24 cellular contexts compared by ENCODE assay signal in the genomic region with DNA sequence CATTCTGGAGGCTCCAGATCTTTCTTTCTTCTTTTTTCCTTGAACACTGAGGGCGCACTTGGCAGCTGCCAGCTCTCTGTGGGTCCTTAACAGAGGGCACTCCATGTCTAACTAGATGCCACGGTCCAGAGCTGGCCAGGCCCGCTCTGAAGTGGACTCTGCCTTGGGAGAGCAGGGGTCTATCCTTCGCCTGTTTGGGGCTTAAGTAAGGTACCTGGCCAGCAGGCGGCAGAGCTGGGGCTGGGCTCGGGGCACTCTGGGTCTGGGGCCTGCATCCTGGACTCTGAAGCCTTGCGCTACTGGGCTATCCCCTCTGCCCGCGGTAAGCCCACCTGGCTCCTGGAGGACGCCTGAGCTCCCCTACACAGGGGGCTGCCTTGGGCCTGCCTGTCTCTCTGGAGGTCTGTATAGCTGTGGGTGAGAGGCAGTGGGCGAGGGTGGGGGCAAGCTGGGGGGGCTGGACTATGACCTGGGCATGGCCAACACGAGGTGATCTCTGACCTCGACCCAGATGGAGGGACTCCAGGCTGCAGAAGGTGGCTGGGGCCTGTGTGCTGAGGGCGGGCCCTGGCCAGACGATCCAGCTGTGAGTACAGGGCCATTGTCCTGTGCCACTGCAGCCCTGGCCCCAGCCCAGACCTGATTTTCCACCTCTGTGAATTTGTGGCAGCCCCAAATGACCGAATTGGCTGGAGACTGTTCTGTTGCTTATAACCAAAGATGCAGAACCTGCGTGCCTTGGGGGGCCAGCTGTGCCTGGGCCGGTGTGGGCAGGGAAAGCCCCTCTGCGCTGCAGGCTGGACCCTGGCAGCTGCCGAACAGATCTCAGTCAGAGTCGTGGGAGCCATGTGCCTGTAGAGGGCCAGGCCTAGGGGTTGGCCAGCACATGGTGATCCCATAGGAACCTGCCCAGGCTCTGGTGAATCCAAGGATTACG. TPM values are rescaled to one million over a fixed set of nuclear protein-coding genes. Genes with fewer than 3 reads are reported as not detected.
A peak's percentile ranks its signal among the peaks of the same experiment; 100 is the strongest.
DNase-seq lines count a peak whose midpoint lies in the region; ATAC-seq, FAIRE-seq and TF ChIP-seq lines count a peak whose summit lies in the region.
"Had no signal": no experiment of that assay in that cellular context is flagged by ENCODE, and none has a peak within 500 bp of the region (broad histone marks: within the 10 kb centered on the region; RNA-seq: fewer than 3 reads in every experiment).

No MANE protein-coding gene starts in this region.

- H3K4ac ChIP-seq in IMR-90 (ENCODE audit: low read depth, low read length) = no peak overlapping the region

- in situ Hi-C loops in IMR-90 (cut with MboI; ENCODE audit: low sequenced_read_pairs) = no loop called here

- H4K5ac ChIP-seq in IMR-90 (ENCODE audit: low read depth, low read length) = no peak overlapping the region

- peaks cover 11% of the 10 kb centered on the region; the same call in 1 of the 2 replicates for H4K20me1 ChIP-seq in IMR-90 (ENCODE audit: insufficient read depth, low read length)

- H3K36me3 Mint-ChIP-seq in effector memory CD8-positive, alpha-beta T cell (ENCODE audit: insufficient read depth) = no peaks in the 10 kb centered on the region
- H3K36me3 Mint-ChIP-seq: CD8-positive, alpha-beta T cell had no signal

- H3K4me1 ChIP-seq in IMR-90 (ENCODE audit: control insufficient read depth, insufficient read depth, low read length) = peaks cover 12% of the 10 kb centered on the region
- H3K4me1 ChIP-seq in liver (ENCODE audit: control insufficient read depth in 4 of 4, insufficient read depth in 4 of 4, low read length in 3 of 4) = peaks cover 48 to 97% (median 83%) of the 10 kb centered on the region in 4 donors
- H3K4me1 ChIP-seq in spleen = peaks cover 8 to 36% (median 25%) of the 10 kb centered on the region in 6 donors

- no peak overlapping the region for H3K56ac ChIP-seq in IMR-90 (ENCODE audit: extremely low read depth, insufficient read depth, low read length)

- intact Hi-C loops in IMR-90 (cut with micrococcal nuclease) (no loop called here), spleen (cut with DNase I; ENCODE audit: low total_unique reads) (no loop called here)

- TF ChIP-seq CTCF in IMR-90 (conservative IDR thresholded peaks at IDR 0.05; ENCODE audit: low read depth, low read length) = no peak
- peak; percentile 4 for TF ChIP-seq CTCF in liver (IDR thresholded peaks at IDR 0.05; ENCODE audit: low read depth, low read length, missing input control)
- TF ChIP-seq CTCF in spleen (IDR thresholded peaks at IDR 0.05 in 8 of 11, conservative IDR thresholded peaks at IDR 0.05 in 3 of 11) = no peak

- H2BK15ac ChIP-seq in IMR-90 (ENCODE audit: low read depth, low read length) = no peak overlapping the region

- H3K4me3 Mint-ChIP-seq in effector memory CD8-positive, alpha-beta T cell = no peak overlapping the region
- H3K4me3 Mint-ChIP-seq: activated CD4-positive, alpha-beta memory T cell treated with anti-CD3 and anti-CD28 coated beads, Interleukin-2, amount 10 ng/mL, durations not matched to agents 7 days and 5 days; activated naive CD8-positive, alpha-beta T cell treated with anti-CD3 and anti-CD28 coated beads, Interleukin-2, amount 50 U/mL, for 24 hours; CD8-positive, alpha-beta T cell; stimulated activated naive CD8-positive, alpha-beta T cell treated with anti-CD3 and anti-CD28 coated beads, Interleukin-15, amount 100 ng/mL, for 72 hours; T-cell had no signal

- peaks cover 3% of the 10 kb centered on the region; the same call in 1 of the 2 replicates for H3K9me1 ChIP-seq in IMR-90 (ENCODE audit: insufficient read depth, low read length)

- no peak for ATAC-seq in IMR-90 (ENCODE audit: low read depth)
- no peak for ATAC-seq in effector memory CD8-positive, alpha-beta T cell (replicated peaks)
- ATAC-seq: activated CD4-positive, CD25-positive, alpha-beta regulatory T cell treated with anti-CD3 and anti-CD28 coated beads, Interleukin-2, amount 50 U/mL, for 24 hours; activated naive CD8-positive, alpha-beta T cell treated with anti-CD3 and anti-CD28 coated beads, Interleukin-2, amount 50 U/mL, for 24 hours; CD8-positive, alpha-beta T cell; HCT116; stimulated activated naive CD8-positive, alpha-beta T cell treated with anti-CD3 and anti-CD28 coated beads, Interleukin-15, amount 100 ng/mL, for 72 hours; T-cell had no signal

- no peak overlapping the region for H3K18ac ChIP-seq in IMR-90 (ENCODE audit: low read depth, low read length)

- TF ChIP-seq RAD21 in IMR-90 (IDR thresholded peaks at IDR 0.05; ENCODE audit: low read length) (no peak), liver (IDR thresholded peaks at IDR 0.05) (peak; percentile 28 to 44)

- peak; percentile 6 for DNase-seq in activated CD8-positive, alpha-beta memory T cell treated with anti-CD3 and anti-CD28 coated beads, Interleukin-2, amount 50 U/mL, for 4 hours
- DNase-seq in activated CD8-positive, alpha-beta memory T cell treated with anti-CD3 and anti-CD28 coated beads for 24 hours = no peak
- DNase-seq in IMR-90 = no peak
- DNase-seq in spleen = peak; percentile 54
- no peak for DNase-seq in effector memory CD8-positive, alpha-beta T cell
- no peak for DNase-seq in AML-193 (lab: John Stamatoyannopoulos, UW)
- no peak for DNase-seq in urothelium cell line (ENCODE audit: low spot score)
- DNase-seq: activated CD4-positive, alpha-beta memory T cell treated with anti-CD3 and anti-CD28 coated beads, Interleukin-2, amount 10 ng/mL, durations not matched to agents 7 days and 5 days; activated naive CD8-positive, alpha-beta T cell treated with anti-CD3 and anti-CD28 coated beads, Interleukin-2, amount 50 U/mL, for 24 hours; CD8-positive, alpha-beta T cell; DMS153; KBM-7; NCI-H1436; NCI-H2081 treated with DMSO at 0.1 percent for 48 hours; NCI-H226; NCI-H69; stimulated activated naive CD8-positive, alpha-beta T cell treated with anti-CD3 and anti-CD28 coated beads, Interleukin-15, amount 100 ng/mL, for 72 hours had no signal

- no peak overlapping the region for H4K91ac ChIP-seq in IMR-90 (ENCODE audit: insufficient read depth, low read depth, low read length)

- no peak overlapping the region for H2BK5ac ChIP-seq in IMR-90 (ENCODE audit: low read depth, low read length, poor library complexity, severe bottlenecking)

- no peak overlapping the region for H3K4me2 ChIP-seq in IMR-90 (ENCODE audit: low read depth, low read length)

- dilution Hi-C loops in IMR-90 (cut with HindIII; ENCODE audit: low sequenced_read_pairs, unreplicated experiment) = no loop called here

- peak overlapping the region in 1 of 2 donors; percentile 49 for H3K27ac Mint-ChIP-seq in effector memory CD8-positive, alpha-beta T cell
- H3K27ac Mint-ChIP-seq: activated CD4-positive, alpha-beta memory T cell treated with anti-CD3 and anti-CD28 coated beads, Interleukin-2, amount 10 ng/mL, durations not matched to agents 7 days and 5 days; activated naive CD8-positive, alpha-beta T cell treated with anti-CD3 and anti-CD28 coated beads, Interleukin-2, amount 50 U/mL, for 24 hours; activated T-helper 2 cell treated with anti-CD3 and anti-CD28 coated beads, Interferon-gamma antibody, Interleukin-2, Interleukin-4, amounts not matched to agents 10 μg/mL and 5 μg/mL and 100 μg/mL, durations not matched to agents 14 hours and 24 hours and 36 hours; CD8-positive, alpha-beta T cell; T-cell had no signal

- H3K9me3 Mint-ChIP-seq in effector memory CD8-positive, alpha-beta T cell = no peaks in the 10 kb centered on the region
- H3K9me3 Mint-ChIP-seq: activated CD4-positive, alpha-beta memory T cell treated with anti-CD3 and anti-CD28 coated beads, Interleukin-2, amount 10 ng/mL, durations not matched to agents 7 days and 5 days; activated naive CD8-positive, alpha-beta T cell treated with anti-CD3 and anti-CD28 coated beads, Interleukin-2, amount 50 U/mL, for 24 hours; activated T-helper 2 cell treated with anti-CD3 and anti-CD28 coated beads, Interferon-gamma antibody, Interleukin-2, Interleukin-4, amounts not matched to agents 10 μg/mL and 5 μg/mL and 100 μg/mL, durations not matched to agents 14 hours and 24 hours and 36 hours; CD8-positive, alpha-beta T cell; stimulated activated naive CD8-positive, alpha-beta T cell treated with anti-CD3 and anti-CD28 coated beads, Interleukin-15, amount 100 ng/mL, for 72 hours; T-cell had no signal

- FAIRE-seq in urothelium cell line (lab: Jason Lieb, UNC) = no peak
- FAIRE-seq: A204.1, endothelial cell of umbilical vein had no signal

- peak overlapping the region; percentile 9 for H2AK9ac ChIP-seq in IMR-90 (replicated peaks; ENCODE audit: low read depth, low read length, poor library complexity)

- H2AK5ac ChIP-seq in IMR-90 (ENCODE audit: low read depth, low read length) = no peak overlapping the region

- H3K14ac ChIP-seq in IMR-90 (replicated peaks; ENCODE audit: low read depth, low read length) = no peak overlapping the region

- H3K27ac ChIP-seq in IMR-90 (ENCODE audit: insufficient read depth, low read length) (no peak overlapping the region), liver (ENCODE audit: low read depth in 1 of 2, low read length in 2 of 2) (peak overlapping the region; percentile 92 to 98), spleen (no peak overlapping the region)

- H3K27me3 ChIP-seq in IMR-90 (ENCODE audit: control insufficient read depth, insufficient read depth, low read length) (no peaks in the 10 kb centered on the region), liver (ENCODE audit: control insufficient read depth in 4 of 4, insufficient read depth in 4 of 4, low read length in 3 of 4) (no peaks in the 10 kb centered on the region), spleen (replicated peaks in 1 of 7) (no peaks in the 10 kb centered on the region)

- POLR2A ChIA-PET in IMR-90 (lab: Charles Lee; ENCODE audit: unreplicated experiment) = no interaction called here

- CTCF ChIA-PET in IMR-90 (lab: Yijun Ruan, JAX) = no interaction called here

- H2BK120ac ChIP-seq in IMR-90 (ENCODE audit: low read depth, low read length) = no peak overlapping the region

- no peak overlapping the region for H3K23ac ChIP-seq in IMR-90 (ENCODE audit: low read depth, low read length)

- no peaks in the 10 kb centered on the region for H3K27me3 Mint-ChIP-seq in effector memory CD8-positive, alpha-beta T cell
- H3K27me3 Mint-ChIP-seq: activated CD4-positive, alpha-beta memory T cell treated with anti-CD3 and anti-CD28 coated beads, Interleukin-2, amount 10 ng/mL, durations not matched to agents 7 days and 5 days; activated naive CD8-positive, alpha-beta T cell treated with anti-CD3 and anti-CD28 coated beads, Interleukin-2, amount 50 U/mL, for 24 hours; stimulated activated naive CD8-positive, alpha-beta T cell treated with anti-CD3 and anti-CD28 coated beads, Interleukin-15, amount 100 ng/mL, for 72 hours; T-cell had no signal

- H4K8ac ChIP-seq in IMR-90 (ENCODE audit: low read depth in 2 of 2, low read length in 2 of 2) = no peak overlapping the region

- no peaks in the 10 kb centered on the region for H3K9me3 ChIP-seq in IMR-90 (ENCODE audit: control insufficient read depth, insufficient read depth, low read length)
- H3K9me3 ChIP-seq in liver (ENCODE audit: control insufficient read depth in 4 of 4, low read length in 3 of 4) = no peaks in the 10 kb centered on the region
- H3K9me3 ChIP-seq in spleen = no peaks in the 10 kb centered on the region

- H2BK20ac ChIP-seq in IMR-90 (ENCODE audit: low read depth, low read length) = no peak overlapping the region

- WGBS in IMR-90 (ENCODE audit: extremely low coverage in 2 of 2, insufficient read length in 1 of 2), 2 experiments = 81% methylated on average over 12 of the region's 22 CpGs; no CpG with 5 or more reads in 1 of the 2 experiments
- WGBS in liver = 53% methylated on average over 22 of the region's 22 CpGs
- WGBS in spleen, 5 donors = 86 to 97% (median 90%) methylated on average over 9 to 22 of the region's 22 CpGs

- TF ChIP-seq POLR2A in IMR-90 (IDR thresholded peaks at IDR 0.05; ENCODE audit: low read depth, low read length) = no peak
- TF ChIP-seq POLR2A in spleen (IDR thresholded peaks at IDR 0.05) = no peak

- H3K36me3 ChIP-seq in IMR-90 (ENCODE audit: control insufficient read depth, insufficient read depth, low read length) = no peaks in the 10 kb centered on the region
- no peaks in the 10 kb centered on the region for H3K36me3 ChIP-seq in liver (ENCODE audit: control insufficient read depth in 4 of 4, insufficient read depth in 3 of 4, low read depth in 1 of 4, low read length in 3 of 4)
- peaks cover 0 to 25% (median 0%) of the 10 kb centered on the region in 6 donors for H3K36me3 ChIP-seq in spleen

- H3K4me1 Mint-ChIP-seq in effector memory CD8-positive, alpha-beta T cell (ENCODE audit: low read depth in 2 of 2) = peaks cover 3 to 6% of the 10 kb centered on the region in 2 donors
- H3K4me1 Mint-ChIP-seq: activated CD4-positive, alpha-beta memory T cell treated with anti-CD3 and anti-CD28 coated beads, Interleukin-2, amount 10 ng/mL, durations not matched to agents 7 days and 5 days; activated naive CD8-positive, alpha-beta T cell treated with anti-CD3 and anti-CD28 coated beads, Interleukin-2, amount 50 U/mL, for 24 hours; stimulated activated naive CD8-positive, alpha-beta T cell treated with anti-CD3 and anti-CD28 coated beads, Interleukin-15, amount 100 ng/mL, for 72 hours; T-cell had no signal

- H3K4me3 ChIP-seq in IMR-90 (ENCODE audit: insufficient read depth, low read depth, low read length) (no peak overlapping the region), liver (ENCODE audit: low read depth in 1 of 3, low read length in 3 of 3) (no peak overlapping the region), spleen (no peak overlapping the region)

- H3K9ac ChIP-seq in IMR-90 (ENCODE audit: low read depth, low read length) = no peak overlapping the region
- H3K9ac ChIP-seq in liver (ENCODE audit: low read depth in 1 of 2, low read length in 2 of 2) = peak overlapping the region; percentile 33 to 71

- H3K79me1 ChIP-seq in IMR-90 (ENCODE audit: low read depth in 1 of 2, low read length in 2 of 2) = peaks cover 0 to 3% of the 10 kb centered on the region in 2 experiments; a peak in 1 of 4 replicates

- no TSS peak for BruUV-seq in IMR-90 (replicated peaks; lab: Mats Ljungman, UMichigan)

- H2AFZ ChIP-seq in IMR-90 (replicated peaks; ENCODE audit: low read length, poor library complexity) = no peak overlapping the region

RNA-seq across cellular contexts. Expression of gene CEBPG, which starts 26.5 kb away (rescaled TPM):
- total RNA-seq in IMR-90 (2012; rRNA removed) (14.3 and 21.1 TPM in 2 replicates), liver (10 to 100 TPM; 18.0 to 36.1 TPM), spleen (10 to 100 TPM; 14.2 to 21.1 (median 16.5) TPM)
- polyA plus RNA-seq in IMR-90 (2012; rRNA removed) (7.9 and 9.2 TPM in 2 replicates), liver (10 to 100 TPM; 16.9 to 30.3 TPM), spleen (10 to 100 TPM in 1 of 3 donors, 1 to 10 TPM in 2; 9.3 to 15.6 (median 9.9) TPM)
- polyA plus RNA-seq in IMR-90 (2012; cell fraction: cytosol; rRNA removed) = 2.9 and 4.9 TPM in 2 replicates
- 2.6 and 13.3 TPM in 2 replicates for polyA plus RNA-seq in IMR-90 (2012; cell fraction: nucleus; rRNA removed; ENCODE audit: low replicate concordance)

Comparison
In these comparisons a context has a peak if more than half of its experiments do, and no peak if none do; other contexts are left out.
1. DNase-seq: peak in activated CD8-positive, alpha-beta memory T cell treated with anti-CD3 and anti-CD28 coated beads, Interleukin-2, amount 50 U/mL, for 4 hours (single experiment) and spleen (single experiment); none in activated CD8-positive, alpha-beta memory T cell treated with anti-CD3 and anti-CD28 coated beads for 24 hours (single experiment), IMR-90 (single experiment), effector memory CD8-positive, alpha-beta T cell (0 of 3), AML-193 (0 of 2) and urothelium cell line (single experiment).
2. H3K27ac ChIP-seq: peak in liver (2 of 2); none in IMR-90 (single experiment) and spleen (0 of 8).